ENCODE assay signal across 18 cellular contexts in the genomic region with DNA sequence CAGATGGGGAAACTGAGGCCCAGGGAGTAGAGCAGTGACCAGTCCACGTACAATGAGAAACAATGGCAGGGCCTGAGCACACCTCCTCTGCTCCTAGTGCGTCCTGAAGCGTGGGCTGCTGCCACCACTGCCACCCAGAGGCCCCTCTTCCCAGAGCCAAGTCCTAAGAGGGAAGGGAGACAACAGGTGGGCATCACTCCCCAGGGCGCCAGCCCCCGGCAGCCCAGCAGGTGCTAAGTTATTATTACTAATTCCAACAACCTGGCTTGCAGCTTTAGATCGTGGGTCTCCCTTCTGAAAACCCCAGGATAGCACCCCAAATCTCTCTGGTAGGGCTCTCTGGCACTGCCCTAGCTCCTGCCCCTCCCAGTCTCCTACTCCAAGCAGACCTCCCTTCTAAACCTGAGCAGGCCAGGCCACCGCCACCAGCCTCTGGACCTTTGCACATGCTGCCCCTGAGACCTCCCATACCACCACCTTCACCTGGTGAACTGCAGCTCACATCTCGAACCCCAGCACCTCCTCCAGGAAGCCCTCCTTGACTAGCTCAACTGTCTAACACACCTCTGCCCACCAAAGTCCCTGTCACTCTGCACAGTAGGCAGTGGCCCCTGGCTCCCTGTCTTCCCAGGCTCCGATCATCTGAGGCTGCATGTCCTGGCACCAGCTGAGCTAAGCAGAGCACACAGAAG.
"Had no signal": no experiment of that assay in that cellular context is flagged by ENCODE, and none has a peak within 500 bp of the region (broad histone marks: within the 10 kb centered on the region; RNA-seq: fewer than 3 reads in every experiment).

No MANE protein-coding gene starts in this region.

- H3K27me3 ChIP-seq: cardiac muscle cell, esophagus muscularis mucosa, gastroesophageal sphincter, right atrium auricular region, testis, upper lobe of right lung had no signal

- H3K9me3 Mint-ChIP-seq: activated CD4-positive, alpha-beta memory T cell treated with anti-CD3 and anti-CD28 coated beads for 36 hours; activated T-helper 1 cell treated with anti-CD3 and anti-CD28 coated beads, Interleukin-12 subunit alpha, Interleukin-12 subunit beta, Interleukin-2, Interleukin-4 antibody, amounts not matched to agents 30 ng/mL and 10 ng/mL and 1 ng/mL, durations not matched to agents 14 hours and 24 hours and 36 hours; dendritic cell treated with granulocyte-macrophage colony-stimulating factor and Interleukin-4, amounts not matched to agents 40 ng/mL and 50 ng/mL, for 4 days; neural crest cell had no signal

- H3K27ac ChIP-seq: cardiac muscle cell, esophagus muscularis mucosa, gastroesophageal sphincter, prostate gland, right atrium auricular region, testis, upper lobe of right lung had no signal

- H3K27ac Mint-ChIP-seq: activated CD4-positive, alpha-beta memory T cell treated with anti-CD3 and anti-CD28 coated beads for 36 hours; activated naive CD8-positive, alpha-beta T cell; activated T-helper 1 cell treated with anti-CD3 and anti-CD28 coated beads, Interleukin-12 subunit alpha, Interleukin-12 subunit beta, Interleukin-2, Interleukin-4 antibody, amounts not matched to agents 30 ng/mL and 10 ng/mL and 1 ng/mL, durations not matched to agents 14 hours and 24 hours and 36 hours; dendritic cell treated with granulocyte-macrophage colony-stimulating factor and Interleukin-4, amounts not matched to agents 40 ng/mL and 50 ng/mL, for 4 days had no signal

- H3K36me3 Mint-ChIP-seq: activated CD4-positive, alpha-beta memory T cell treated with anti-CD3 and anti-CD28 coated beads for 36 hours; activated naive CD8-positive, alpha-beta T cell had no signal

- DNase-seq: activated CD4-positive, alpha-beta memory T cell treated with anti-CD3 and anti-CD28 coated beads for 36 hours; activated CD4-positive, alpha-beta T cell treated with anti-CD3 and anti-CD28 coated beads for 4 hours; activated gamma-delta T cell treated with Interleukin-2 at 50 U/mL for 16 hours; activated T-cell treated with anti-CD3 and anti-CD28 coated beads for 4 hours; effector CD8-positive, alpha-beta T cell; left ventricle myocardium superior; stimulated activated CD4-positive, alpha-beta T cell treated with anti-CD3 and anti-CD28 coated beads, Interleukin-2, amount 100 ng/mL, for 24 hours; testis; upper lobe of right lung had no signal

- ATAC-seq: gastroesophageal sphincter, left ventricle myocardium superior, upper lobe of right lung had no signal

- H3K4me3 Mint-ChIP-seq: activated CD4-positive, alpha-beta memory T cell treated with anti-CD3 and anti-CD28 coated beads for 36 hours; activated naive CD8-positive, alpha-beta T cell; activated T-helper 1 cell treated with anti-CD3 and anti-CD28 coated beads, Interleukin-12 subunit alpha, Interleukin-12 subunit beta, Interleukin-2, Interleukin-4 antibody, amounts not matched to agents 30 ng/mL and 10 ng/mL and 1 ng/mL, durations not matched to agents 14 hours and 24 hours and 36 hours; dendritic cell treated with granulocyte-macrophage colony-stimulating factor and Interleukin-4, amounts not matched to agents 40 ng/mL and 50 ng/mL, for 4 days; neural crest cell had no signal

- H3K9me3 ChIP-seq: esophagus muscularis mucosa, gastroesophageal sphincter, prostate gland, right atrium auricular region, testis, upper lobe of right lung had no signal

- H3K27me3 Mint-ChIP-seq: activated CD4-positive, alpha-beta memory T cell treated with anti-CD3 and anti-CD28 coated beads for 36 hours; activated naive CD8-positive, alpha-beta T cell; dendritic cell treated with granulocyte-macrophage colony-stimulating factor and Interleukin-4, amounts not matched to agents 40 ng/mL and 50 ng/mL, for 4 days had no signal

- H3K4me1 ChIP-seq: gastroesophageal sphincter, prostate gland, right atrium auricular region, testis, upper lobe of right lung had no signal
